Comparison of ENCODE assay signal across 22 cellular contexts in genomic region chrX:31527455-31528126, GRCh38.
A peak's percentile ranks its signal among the peaks of the same experiment; 100 is the strongest.
DNase-seq lines count a peak whose midpoint lies in the region; ATAC-seq, FAIRE-seq and TF ChIP-seq lines count a peak whose summit lies in the region.
"Had no signal": no experiment of that assay in that cellular context is flagged by ENCODE, and none has a peak within 500 bp of the region (broad histone marks: within the 10 kb centered on the region; RNA-seq: fewer than 3 reads in every experiment).

No MANE protein-coding gene starts in this region.

- H3K9me3 Mint-ChIP-seq in stimulated activated memory B cell treated with anti-CD40 and anti-IgM and Interleukin-4, amounts not matched to agents 10 μg/mL and 1 μg/mL and 100 μg/mL, for 72 hours = no peaks in the 10 kb centered on the region
- H3K9me3 Mint-ChIP-seq: HFFc6 had no signal

- CTCF ChIA-PET in HepG2 (lab: Yijun Ruan, JAX; ENCODE audit: low intra/inter-chr PET ratio, low total read pairs) = no interaction called here

- TF ChIP-seq CTCF in liver (IDR thresholded peaks at IDR 0.05; ENCODE audit: low read depth, low read length, missing input control) (no peak), HepG2 (CRISPR knock-in tag; IDR thresholded peaks at IDR 0.05) (no peak), right lobe of liver (IDR thresholded peaks at IDR 0.05) (no peak)

- H4K20me1 ChIP-seq in HepG2 (ENCODE audit: insufficient read depth, low read length) = no peaks in the 10 kb centered on the region

- in situ Hi-C loops in HepG2 (cut with HindIII; ENCODE audit: extremely low pct_ligation_motif_present, low pct_unique_long_range_greater_than_20kb) = no loop called here

- H3K9ac ChIP-seq in liver (ENCODE audit: low read depth in 1 of 2, low read length in 2 of 2) (peak overlapping the region in 1 of 2 donors; percentile 64), HepG2 (ENCODE audit: insufficient read depth, low read depth, low read length) (no peak overlapping the region)

- DNase-seq in HepG2 (ENCODE audit: low spot score) (no peak), dermis blood vessel endothelial cell (peak; percentile 20), right lobe of liver (peak in 1 of 3 donors; percentile 39), SK-N-DZ (ENCODE audit: low spot score) (no peak), pons (ENCODE audit: low spot score) (no peak)
- DNase-seq: C1 segment of cervical spinal cord; Calu3; CD4-positive, alpha-beta memory T cell; COR-L47; DMS53; DMS79 treated with DMSO at 0.1 percent for 48 hours; GF-D8; GOT3; HFFc6 had no signal

- H3K27ac Mint-ChIP-seq in stimulated activated memory B cell treated with anti-CD40 and anti-IgM and Interleukin-4, amounts not matched to agents 10 μg/mL and 1 μg/mL and 100 μg/mL, for 72 hours = no peak overlapping the region
- H3K27ac Mint-ChIP-seq: CD4-positive, alpha-beta memory T cell; HFFc6 had no signal

- TF ChIP-seq POLR2A in HepG2 (IDR thresholded peaks at IDR 0.05; ENCODE audit: insufficient read depth in 1 of 2, low read depth in 2 of 2, low read length in 2 of 2) (no peak), right lobe of liver (IDR thresholded peaks at IDR 0.05) (no peak)

- no peaks in the 10 kb centered on the region for H3K79me2 ChIP-seq in HepG2 (ENCODE audit: insufficient read depth, low read length)

- no peak for FAIRE-seq in HepG2 (lab: Jason Lieb, UNC)
- FAIRE-seq: A204.1, GM12891, GM18507, H54 had no signal

- no peak overlapping the region for H3K4me2 ChIP-seq in HepG2 (ENCODE audit: low read depth, low read length)

- BruUV-seq in HepG2 (replicated peaks; lab: Mats Ljungman, UMichigan) = no TSS peak

- WGBS in liver = 27% methylated on average over 7 of the region's 7 CpGs
- 3% methylated on average over 7 of the region's 7 CpGs for WGBS in HepG2 (ENCODE audit: low lambda C conversion rate)
- WGBS in right lobe of liver (ENCODE audit: insufficient coverage, low coverage, low lambda C conversion rate, missing lambda C conversion rate) = 20% methylated on average over 6 of the region's 7 CpGs

- H3K9me3 ChIP-seq in liver (ENCODE audit: control insufficient read depth in 4 of 4, low read length in 3 of 4) (no peaks in the 10 kb centered on the region), HepG2 (ENCODE audit: low read length) (no peaks in the 10 kb centered on the region), right lobe of liver (no peaks in the 10 kb centered on the region)
- H3K9me3 ChIP-seq: HAP-1 had no signal

- H2AFZ ChIP-seq in HepG2 (ENCODE audit: low read length) = no peak overlapping the region

- peaks cover 0 to 2% (median 0%) of the 10 kb centered on the region in 4 donors for H3K27me3 ChIP-seq in liver (ENCODE audit: control insufficient read depth in 4 of 4, insufficient read depth in 4 of 4, low read length in 3 of 4)
- no peaks in the 10 kb centered on the region for H3K27me3 ChIP-seq in HepG2 (ENCODE audit: control insufficient read depth in 1 of 2, insufficient read depth in 2 of 2, low read length in 2 of 2)
- H3K27me3 ChIP-seq in right lobe of liver = no peaks in the 10 kb centered on the region

- TF ChIP-seq EP300 in HepG2 (IDR thresholded peaks at IDR 0.05; ENCODE audit: low read depth in 2 of 2, low read length in 2 of 2) (no peak), HepG2 (CRISPR knock-in tag; IDR thresholded peaks at IDR 0.05; ENCODE audit: borderline replicate concordance) (no peak)

- no peaks in the 10 kb centered on the region for H3K4me1 Mint-ChIP-seq in stimulated activated memory B cell treated with anti-CD40 and anti-IgM and Interleukin-4, amounts not matched to agents 10 μg/mL and 1 μg/mL and 100 μg/mL, for 72 hours
- H3K4me1 Mint-ChIP-seq: CD4-positive, alpha-beta memory T cell had no signal

- no peaks in the 10 kb centered on the region for H3K27me3 Mint-ChIP-seq in stimulated activated memory B cell treated with anti-CD40 and anti-IgM and Interleukin-4, amounts not matched to agents 10 μg/mL and 1 μg/mL and 100 μg/mL, for 72 hours
- H3K27me3 Mint-ChIP-seq: CD4-positive, alpha-beta memory T cell had no signal

- no peaks in the 10 kb centered on the region for H3K36me3 Mint-ChIP-seq in stimulated activated memory B cell treated with anti-CD40 and anti-IgM and Interleukin-4, amounts not matched to agents 10 μg/mL and 1 μg/mL and 100 μg/mL, for 72 hours
- H3K36me3 Mint-ChIP-seq: CD4-positive, alpha-beta memory T cell had no signal

- H3K4me1 ChIP-seq in liver (ENCODE audit: control insufficient read depth in 4 of 4, insufficient read depth in 4 of 4, low read length in 3 of 4) (peaks cover 0 to 8% (median 4%) of the 10 kb centered on the region in 4 donors), HepG2 (ENCODE audit: insufficient read depth, low read length) (no peaks in the 10 kb centered on the region), right lobe of liver (no peaks in the 10 kb centered on the region)
- H3K4me1 ChIP-seq: HAP-1 had no signal

- H3K36me3 ChIP-seq in liver (ENCODE audit: control insufficient read depth in 4 of 4, insufficient read depth in 3 of 4, low read depth in 1 of 4, low read length in 3 of 4) = no peaks in the 10 kb centered on the region
- H3K36me3 ChIP-seq in HepG2 (replicated peaks in 1 of 2; ENCODE audit: control insufficient read depth in 1 of 2, insufficient read depth in 2 of 2, low read length in 2 of 2) = no peaks in the 10 kb centered on the region
- no peaks in the 10 kb centered on the region for H3K36me3 ChIP-seq in right lobe of liver
- H3K36me3 ChIP-seq: HAP-1 had no signal

- no peak overlapping the region for H3K4me3 Mint-ChIP-seq in stimulated activated memory B cell treated with anti-CD40 and anti-IgM and Interleukin-4, amounts not matched to agents 10 μg/mL and 1 μg/mL and 100 μg/mL, for 72 hours
- H3K4me3 Mint-ChIP-seq: CD4-positive, alpha-beta memory T cell; HFFc6 had no signal

- H3K27ac ChIP-seq in liver (ENCODE audit: low read depth in 1 of 2, low read length in 2 of 2) (peak overlapping the region; percentile 67 to 69), HepG2 (ENCODE audit: extremely low read length, insufficient read depth, low read length) (no peak overlapping the region), right lobe of liver (peak overlapping the region in 2 of 3 donors; percentile 56 to 63)
- H3K27ac ChIP-seq: 22Rv1 had no signal

- POLR2A ChIA-PET in HepG2 (lab: Yijun Ruan, JAX) = no interaction called here

- ATAC-seq in HepG2 (no peak), right lobe of liver (peak; percentile 85 to 95 (median 94))
- ATAC-seq in stimulated activated memory B cell treated with anti-CD40 and anti-IgM and Interleukin-4, amounts not matched to agents 10 μg/mL and 1 μg/mL and 100 μg/mL, for 72 hours = no peak

- H3K4me3 ChIP-seq in liver (ENCODE audit: low read depth in 1 of 3, low read length in 3 of 3) (peak overlapping the region in 2 of 3 donors; percentile 23 to 29), HepG2 (replicated peaks in 1 of 3; ENCODE audit: insufficient read depth in 1 of 3, low read depth in 2 of 3, low read length in 3 of 3) (no peak overlapping the region), right lobe of liver (peak overlapping the region in 1 of 3 donors; percentile 20)
- H3K4me3 ChIP-seq: HAP-1 had no signal

- TF ChIP-seq RAD21 in liver (IDR thresholded peaks at IDR 0.05) (peak; percentile 18 to 26), HepG2 (CRISPR knock-in tag; IDR thresholded peaks at IDR 0.05) (no peak)

- intact Hi-C loops in HepG2 (cut with micrococcal nuclease; ENCODE audit: unreplicated experiment) (no loop called here), right lobe of liver (cut with DNase I) (no loop called here)

TF ChIP-seq in liver, 16 proteins besides CTCF, POLR2A, EP300 and RAD21 (continues in another document):
- no peak for TF ChIP-seq YY1 (IDR thresholded peaks at IDR 0.05)
- peak; percentile 76 to 77 for TF ChIP-seq HNF4A (conservative IDR thresholded peaks at IDR 0.05)
- TF ChIP-seq SP1 (IDR thresholded peaks at IDR 0.05) = peak; percentile 87
- TF ChIP-seq HNF4G (IDR thresholded peaks at IDR 0.05) = no peak
- no peak for TF ChIP-seq ZBTB33 (IDR thresholded peaks at IDR 0.05)
- no peak for TF ChIP-seq FOXA1 (IDR thresholded peaks at IDR 0.05)

TF ChIP-seq in HepG2, 621 proteins besides CTCF, POLR2A, EP300 and RAD21 (continues in another document):
- TF ChIP-seq ATM (IDR thresholded peaks at IDR 0.05; ENCODE audit: borderline replicate concordance) (no peak), SNAPC2 (CRISPR knock-in tag; IDR thresholded peaks at IDR 0.05) (no peak), CBFB (CRISPR knock-in tag; IDR thresholded peaks at IDR 0.05) (no peak)

Comparison
In these comparisons a context has a peak if more than half of its experiments do, and no peak if none do; other contexts are left out.
1. H3K4me3 ChIP-seq: peak in liver (2 of 3); none in HepG2 (0 of 3).
2. ATAC-seq: peak in right lobe of liver (4 of 4); none in HepG2 (single experiment) and stimulated activated memory B cell treated with anti-CD40 and anti-IgM and Interleukin-4, amounts not matched to agents 10 μg/mL and 1 μg/mL and 100 μg/mL, for 72 hours (single experiment).